1 cellular context compared by ENCODE assay signal in the genomic region with DNA sequence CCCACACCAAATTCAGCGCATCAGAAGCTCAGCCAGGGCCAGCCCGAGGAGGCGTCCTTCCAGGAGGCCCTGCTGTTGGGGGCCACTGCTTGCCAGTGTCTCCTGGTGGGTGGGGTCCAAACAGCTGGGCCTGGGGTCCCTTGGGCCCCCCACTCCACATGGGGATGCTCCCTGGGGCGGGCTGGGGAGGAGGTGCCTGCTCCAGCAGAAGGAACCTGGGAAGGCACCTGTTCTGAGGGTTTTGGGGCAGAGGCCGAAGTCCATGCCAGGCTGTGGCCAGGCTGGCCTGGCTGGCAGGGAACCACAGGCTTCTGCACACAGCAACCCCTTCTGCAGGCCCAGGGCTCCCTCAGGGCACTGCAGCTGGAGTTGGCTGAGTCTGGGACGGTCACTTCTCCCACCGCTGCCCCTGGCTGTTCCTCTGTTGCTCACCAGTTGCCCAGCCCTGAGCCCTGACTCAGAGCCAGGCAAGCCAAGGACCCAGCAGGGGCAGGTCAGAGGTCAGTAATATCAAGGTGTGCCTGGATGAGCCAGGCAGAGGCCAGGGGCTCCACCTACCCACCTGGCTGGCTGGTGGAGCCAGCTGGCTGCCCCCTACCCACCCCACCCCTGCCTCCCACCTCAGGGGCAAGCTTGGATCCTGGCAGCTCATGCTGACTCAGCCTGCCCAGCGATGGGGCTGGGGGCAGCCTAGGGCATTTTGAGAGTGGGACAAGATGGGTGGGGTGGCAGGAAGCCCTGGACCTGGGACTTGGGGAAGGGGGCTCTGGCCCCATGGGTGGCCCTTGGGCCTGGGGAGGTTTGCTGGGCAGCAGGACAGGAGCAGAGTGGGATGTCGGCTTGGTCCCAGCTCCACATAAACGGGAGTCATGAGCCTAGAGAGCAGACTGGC.
TF ChIP-seq lines count a peak whose summit lies in the region.

No MANE protein-coding gene starts in this region.

TF ChIP-seq in SK-N-SH treated with all-trans-retinoic acid at 6 μM for 48 hours, 23 proteins besides CTCF, POLR2A, EP300 and RAD21 (continued from another document):
- TF ChIP-seq, protein P1, sequence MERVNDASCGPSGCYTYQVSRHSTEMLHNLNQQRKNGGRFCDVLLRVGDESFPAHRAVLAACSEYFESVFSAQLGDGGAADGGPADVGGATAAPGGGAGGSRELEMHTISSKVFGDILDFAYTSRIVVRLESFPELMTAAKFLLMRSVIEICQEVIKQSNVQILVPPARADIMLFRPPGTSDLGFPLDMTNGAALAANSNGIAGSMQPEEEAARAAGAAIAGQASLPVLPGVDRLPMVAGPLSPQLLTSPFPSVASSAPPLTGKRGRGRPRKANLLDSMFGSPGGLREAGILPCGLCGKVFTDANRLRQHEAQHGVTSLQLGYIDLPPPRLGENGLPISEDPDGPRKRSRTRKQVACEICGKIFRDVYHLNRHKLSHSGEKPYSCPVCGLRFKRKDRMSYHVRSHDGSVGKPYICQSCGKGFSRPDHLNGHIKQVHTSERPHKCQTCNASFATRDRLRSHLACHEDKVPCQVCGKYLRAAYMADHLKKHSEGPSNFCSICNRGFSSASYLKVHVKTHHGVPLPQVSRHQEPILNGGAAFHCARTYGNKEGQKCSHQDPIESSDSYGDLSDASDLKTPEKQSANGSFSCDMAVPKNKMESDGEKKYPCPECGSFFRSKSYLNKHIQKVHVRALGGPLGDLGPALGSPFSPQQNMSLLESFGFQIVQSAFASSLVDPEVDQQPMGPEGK (CRISPR knock-in tag; IDR thresholded peaks at IDR 0.05; ENCODE audit: borderline replicate concordance) = no peak
TF ChIP-seq in SK-N-SH treated with all-trans-retinoic acid at 6 μM for 48 hours: peak in this region for 0.
